ENCODE assay signal across 1 cellular context in genomic region chr6:33211666-33212422, GRCh38.
TF ChIP-seq lines count a peak whose summit lies in the region.

No MANE protein-coding gene starts in this region.

TF ChIP-seq in H1, 55 proteins besides CTCF, POLR2A, EP300 and RAD21:
- TF ChIP-seq HDAC6 (IDR thresholded peaks at IDR 0.05; ENCODE audit: low read depth, low read length) (no peak), ZNF274 (IDR thresholded peaks at IDR 0.05; ENCODE audit: borderline replicate concordance, extremely low read depth, low read length) (no peak), MAX (IDR thresholded peaks at IDR 0.05) (no peak), TBP (IDR thresholded peaks at IDR 0.05; ENCODE audit: low read depth, low read length) (no peak), JUND (IDR thresholded peaks at IDR 0.05; ENCODE audit: low read length) (no peak), PHF8 (conservative IDR thresholded peaks at IDR 0.05; ENCODE audit: low read depth, low read length) (no peak), RBBP5 (IDR thresholded peaks at IDR 0.05; ENCODE audit: borderline replicate concordance, low read depth, low read length) (no peak), CEBPB (IDR thresholded peaks at IDR 0.05; ENCODE audit: low read depth, low read length) (no peak)
